Comparison of ENCODE assay signal across 1 cellular context in the genomic region with DNA sequence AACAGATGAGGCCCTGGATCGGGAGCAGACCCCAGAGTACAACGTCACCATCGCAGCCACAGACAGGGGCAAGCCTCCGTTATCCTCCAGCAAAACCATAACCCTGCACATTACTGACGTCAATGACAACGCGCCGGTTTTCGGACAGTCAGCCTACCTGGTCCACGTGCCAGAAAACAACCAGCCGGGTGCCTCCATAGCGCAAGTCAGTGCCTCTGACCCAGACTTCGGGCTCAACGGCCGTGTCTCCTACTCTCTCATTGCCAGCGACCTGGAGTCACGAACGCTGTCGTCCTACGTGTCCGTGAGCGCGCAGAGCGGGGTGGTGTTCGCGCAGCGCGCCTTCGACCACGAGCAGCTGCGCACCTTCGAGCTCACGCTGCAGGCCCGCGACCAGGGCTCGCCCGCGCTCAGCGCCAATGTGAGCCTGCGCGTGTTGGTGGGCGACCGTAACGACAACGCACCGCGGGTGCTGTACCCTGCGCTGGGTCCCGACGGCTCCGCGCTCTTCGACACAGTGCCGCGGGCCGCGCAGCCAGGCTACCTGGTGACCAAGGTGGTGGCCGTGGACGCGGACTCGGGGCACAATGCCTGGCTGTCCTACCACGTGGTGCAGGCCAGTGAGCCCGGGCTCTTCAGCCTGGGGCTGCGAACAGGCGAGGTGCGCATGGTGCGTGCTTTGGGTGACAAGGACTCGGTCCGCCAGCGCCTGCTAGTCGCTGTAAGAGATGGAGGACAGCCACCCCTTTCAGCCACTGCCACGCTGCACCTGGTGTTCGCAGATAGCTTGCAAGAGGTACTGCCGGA.
A peak's percentile ranks its signal among the peaks of the same experiment; 100 is the strongest.
TF ChIP-seq lines count a peak whose summit lies in the region.

No MANE protein-coding gene starts in this region.

TF ChIP-seq in K562, 482 proteins besides CTCF, POLR2A, EP300 and RAD21:
- TF ChIP-seq ZNF253 (CRISPR knock-in tag; conservative IDR thresholded peaks at IDR 0.05) (no peak), ZNF184 (CRISPR knock-in tag; IDR thresholded peaks at IDR 0.05) (0 out of 2 replicates have a peak, but pooled peaks have one; percentile 11)
- TF ChIP-seq, protein P1, sequence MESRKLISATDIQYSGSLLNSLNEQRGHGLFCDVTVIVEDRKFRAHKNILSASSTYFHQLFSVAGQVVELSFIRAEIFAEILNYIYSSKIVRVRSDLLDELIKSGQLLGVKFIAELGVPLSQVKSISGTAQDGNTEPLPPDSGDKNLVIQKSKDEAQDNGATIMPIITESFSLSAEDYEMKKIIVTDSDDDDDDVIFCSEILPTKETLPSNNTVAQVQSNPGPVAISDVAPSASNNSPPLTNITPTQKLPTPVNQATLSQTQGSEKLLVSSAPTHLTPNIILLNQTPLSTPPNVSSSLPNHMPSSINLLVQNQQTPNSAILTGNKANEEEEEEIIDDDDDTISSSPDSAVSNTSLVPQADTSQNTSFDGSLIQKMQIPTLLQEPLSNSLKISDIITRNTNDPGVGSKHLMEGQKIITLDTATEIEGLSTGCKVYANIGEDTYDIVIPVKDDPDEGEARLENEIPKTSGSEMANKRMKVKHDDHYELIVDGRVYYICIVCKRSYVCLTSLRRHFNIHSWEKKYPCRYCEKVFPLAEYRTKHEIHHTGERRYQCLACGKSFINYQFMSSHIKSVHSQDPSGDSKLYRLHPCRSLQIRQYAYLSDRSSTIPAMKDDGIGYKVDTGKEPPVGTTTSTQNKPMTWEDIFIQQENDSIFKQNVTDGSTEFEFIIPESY (CRISPR knock-in tag; IDR thresholded peaks at IDR 0.05): 0 out of 2 replicates have a peak, but pooled peaks have one; percentile 8
